ENCODE assay signal across 9 cellular contexts in the genomic region with DNA sequence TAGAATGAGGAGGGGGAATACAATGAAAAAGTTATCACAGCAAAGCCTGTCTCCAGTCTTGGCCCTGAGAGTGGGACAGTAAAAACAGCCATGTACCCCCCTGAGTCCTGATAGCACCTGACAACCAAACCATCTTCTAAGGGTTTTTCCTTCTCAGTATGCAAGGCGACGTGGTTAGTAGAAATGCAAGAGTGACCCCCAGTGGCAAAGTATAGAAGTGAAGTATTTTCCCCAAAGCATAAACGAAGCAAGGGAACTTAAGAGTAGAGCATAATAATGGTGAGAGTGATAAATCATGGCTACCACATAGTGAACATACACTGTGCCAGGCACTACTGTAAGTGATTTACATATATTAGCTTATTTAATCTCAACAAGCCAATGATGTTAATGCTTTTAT. TPM values are rescaled to one million over a fixed set of nuclear protein-coding genes. Genes with fewer than 3 reads are reported as not detected.
DNase-seq lines count a peak whose midpoint lies in the region; ATAC-seq, FAIRE-seq and TF ChIP-seq lines count a peak whose summit lies in the region.
"Had no signal": no experiment of that assay in that cellular context is flagged by ENCODE, and none has a peak within 500 bp of the region (broad histone marks: within the 10 kb centered on the region; RNA-seq: fewer than 3 reads in every experiment).

No MANE protein-coding gene starts in this region.

- H3K4me3 ChIP-seq in foreskin fibroblast (ENCODE audit: low read depth in 1 of 2, low read length in 2 of 2): no peak overlapping the region
- no peak overlapping the region for H3K4me3 ChIP-seq in thoracic aorta
- H3K4me3 ChIP-seq: SJSA1 had no signal

- peak; percentile 4 for DNase-seq in CD1c-positive myeloid dendritic cell (ENCODE audit: extremely low spot score)
- peak; percentile 6 for DNase-seq in RCC 7860 (ENCODE audit: low spot score)
- peak in 1 of 2 donors; percentile 13 for DNase-seq in foreskin fibroblast
- no peak for DNase-seq in thoracic aorta (ENCODE audit: low spot score)
- DNase-seq in NCI-H128 (lab: John Stamatoyannopoulos, UW; ENCODE audit: unreplicated experiment): no peak
- DNase-seq in activated gamma-delta T cell treated with Interleukin-2 at 50 U/mL for 16 hours: no peak

- H3K36me3 ChIP-seq in thoracic aorta: no peaks in the 10 kb centered on the region
- H3K36me3 ChIP-seq: SJSA1 had no signal

- no peak overlapping the region for H3K27ac ChIP-seq in thoracic aorta
- H3K27ac ChIP-seq: SJSA1 had no signal

- H3K27me3 ChIP-seq in thoracic aorta (replicated peaks; ENCODE audit: insufficient read depth): no peaks in the 10 kb centered on the region
- H3K27me3 ChIP-seq: SJSA1 had no signal

- TF ChIP-seq CTCF in foreskin fibroblast (IDR thresholded peaks at IDR 0.05; ENCODE audit: low read depth, low read length) (peak; percentile 34), thoracic aorta (IDR thresholded peaks at IDR 0.05) (peak; percentile 52)

- ATAC-seq in GM18858 (IDR thresholded peaks at IDR 0.05; ENCODE audit: unreplicated experiment) (peak; percentile 86), HG03442 (IDR thresholded peaks at IDR 0.05; ENCODE audit: unreplicated experiment) (peak; percentile 80), thoracic aorta (ENCODE audit: insufficient number of reproducible peaks, low FRiP score, low read depth) (no peak)

- H3K9me3 ChIP-seq in thoracic aorta: no peaks in the 10 kb centered on the region
- H3K9me3 ChIP-seq: SJSA1 had no signal

- FAIRE-seq in RCC 7860 (lab: Jason Lieb, UNC): no peak

- H3K4me1 ChIP-seq in thoracic aorta (ENCODE audit: control insufficient read depth in 1 of 2, low read depth in 2 of 2): no peaks in the 10 kb centered on the region
- H3K4me1 ChIP-seq: SJSA1 had no signal

RNA-seq across cellular contexts. Expression of a gene that starts 52.8 kb away (rescaled TPM):
- not detected for total RNA-seq in thoracic aorta
- total RNA-seq: SJSA1 had no signal

Comparison
In these comparisons a context has a peak if more than half of its experiments do, and no peak if none do; other contexts are left out.
1. DNase-seq: peak in CD1c-positive myeloid dendritic cell (single experiment) and RCC 7860 (single experiment); none in thoracic aorta (single experiment), NCI-H128 (single experiment) and activated gamma-delta T cell treated with Interleukin-2 at 50 U/mL for 16 hours (single experiment).